ENCODE assay signal across 11 cellular contexts in genomic region chr1:24515581-24516241, GRCh38. TPM values are rescaled to one million over a fixed set of nuclear protein-coding genes. Genes with fewer than 3 reads are reported as not detected.
DNase-seq lines count a peak whose midpoint lies in the region; ATAC-seq and TF ChIP-seq lines count a peak whose summit lies in the region.
"Not testable (repeated sequence)": the region's sequence is repeated elsewhere in the genome, so short reads cannot be mapped to it uniquely, and the experiment has no call there.
"Had no signal": no experiment of that assay in that cellular context is flagged by ENCODE, and none has a peak within 500 bp of the region (broad histone marks: within the 10 kb centered on the region; RNA-seq: fewer than 3 reads in every experiment).

No MANE protein-coding gene starts in this region.

- in situ Hi-C loops in ACHN (cut with HindIII; ENCODE audit: low pct_ligation_motif_present, low pct_unique_long_range_greater_than_20kb, low sequenced_read_pairs); IMR-90 (cut with MboI; ENCODE audit: low sequenced_read_pairs); SK-MEL-5 (cut with HindIII; ENCODE audit: low pct_unique_long_range_greater_than_20kb, low sequenced_read_pairs): not testable (repeated sequence)

- POLR2A ChIA-PET in IMR-90 (lab: Charles Lee; ENCODE audit: unreplicated experiment) = not testable (repeated sequence)

- H3K56ac ChIP-seq in IMR-90 (ENCODE audit: extremely low read depth, insufficient read depth, low read length) = not testable (repeated sequence)

- not testable (repeated sequence) for H4K91ac ChIP-seq in IMR-90 (ENCODE audit: insufficient read depth, low read depth, low read length)

- H3K9me3 Mint-ChIP-seq in activated T-helper 17 cell treated with anti-CD3 and anti-CD28 coated beads, Interleukin-2, amount 50 U/mL, for 72 hours; progenitor cell of endocrine pancreas (ENCODE audit: low read depth): not testable (repeated sequence)

- not testable (repeated sequence) for H2AK9ac ChIP-seq in IMR-90 (replicated peaks; ENCODE audit: low read depth, low read length, poor library complexity)

- not testable (repeated sequence) for H3K9me3 ChIP-seq in IMR-90 (ENCODE audit: control insufficient read depth, insufficient read depth, low read length)

- H2BK120ac ChIP-seq in IMR-90 (ENCODE audit: low read depth, low read length) = not testable (repeated sequence)

- H3K4me1 Mint-ChIP-seq in activated T-helper 17 cell treated with anti-CD3 and anti-CD28 coated beads, Interleukin-2, amount 50 U/mL, for 72 hours = peaks cover 30% of the 10 kb centered on the region
- H3K4me1 Mint-ChIP-seq in progenitor cell of endocrine pancreas (ENCODE audit: low read depth) = not testable (repeated sequence)

- H3K27me3 ChIP-seq in IMR-90 (ENCODE audit: control insufficient read depth, insufficient read depth, low read length) = not testable (repeated sequence)

- not testable (repeated sequence) for H3K79me1 ChIP-seq in IMR-90 (ENCODE audit: low read depth in 1 of 2, low read length in 2 of 2)

- TF ChIP-seq CTCF in IMR-90 (conservative IDR thresholded peaks at IDR 0.05; ENCODE audit: low read depth, low read length); progenitor cell of endocrine pancreas (IDR thresholded peaks at IDR 0.05; ENCODE audit: unreplicated experiment): not testable (repeated sequence)

- peak; percentile 61 for DNase-seq in ACHN
- DNase-seq in ELR (ENCODE audit: low read depth) = peak; percentile 83
- DNase-seq in IMR-90 = peak; percentile 47
- peak; percentile 53 for DNase-seq in SK-MEL-5 (ENCODE audit: low read depth, low spot score)
- DNase-seq in cerebellar cortex (ENCODE audit: low spot score) = peak; percentile 71
- DNase-seq in glomerular visceral epithelial cell (ENCODE audit: extremely low spot score) = peak; percentile 74
- DNase-seq in progenitor cell of endocrine pancreas (ENCODE audit: low spot score, unreplicated experiment) = not testable (repeated sequence)

- H3K9me1 ChIP-seq in IMR-90 (ENCODE audit: insufficient read depth, low read length) = not testable (repeated sequence)

- H3K9ac ChIP-seq in IMR-90 (ENCODE audit: low read depth, low read length) = not testable (repeated sequence)

- H3K4me1 ChIP-seq in IMR-90 (ENCODE audit: control insufficient read depth, insufficient read depth, low read length) = not testable (repeated sequence)

- BruUV-seq in IMR-90 (replicated peaks; lab: Mats Ljungman, UMichigan) = not testable (repeated sequence)

- CTCF ChIA-PET in IMR-90 (lab: Yijun Ruan, JAX) = interaction anchor here (1.1 to 1.2 kb wide), 2 partner anchors 10 to 14 kb away, joined by 3 to 5 read pairs; partner anchors contain the start of gene RCAN3

- H3K18ac ChIP-seq in IMR-90 (ENCODE audit: low read depth, low read length) = not testable (repeated sequence)

- H2AK5ac ChIP-seq in IMR-90 (ENCODE audit: low read depth, low read length) = not testable (repeated sequence)

- not testable (repeated sequence) for H4K20me1 ChIP-seq in IMR-90 (ENCODE audit: insufficient read depth, low read length)

- peak overlapping the region; percentile 21 for H3K4me3 Mint-ChIP-seq in activated T-helper 17 cell treated with anti-CD3 and anti-CD28 coated beads, Interleukin-2, amount 50 U/mL, for 72 hours
- not testable (repeated sequence) for H3K4me3 Mint-ChIP-seq in progenitor cell of endocrine pancreas (ENCODE audit: low read depth)

- not testable (repeated sequence) for H3K36me3 ChIP-seq in IMR-90 (ENCODE audit: control insufficient read depth, insufficient read depth, low read length)

- not testable (repeated sequence) for TF ChIP-seq POLR2A in IMR-90 (IDR thresholded peaks at IDR 0.05; ENCODE audit: low read depth, low read length)

- not testable (repeated sequence) for H2BK20ac ChIP-seq in IMR-90 (ENCODE audit: low read depth, low read length)

- not testable (repeated sequence) for H2BK5ac ChIP-seq in IMR-90 (ENCODE audit: low read depth, low read length, poor library complexity, severe bottlenecking)

- not testable (repeated sequence) for H2AFZ ChIP-seq in IMR-90 (replicated peaks; ENCODE audit: low read length, poor library complexity)

- not testable (repeated sequence) for H3K23ac ChIP-seq in IMR-90 (ENCODE audit: low read depth, low read length)

- not testable (repeated sequence) for H3K4ac ChIP-seq in IMR-90 (ENCODE audit: low read depth, low read length)

- H3K27ac Mint-ChIP-seq in activated T-helper 17 cell treated with anti-CD3 and anti-CD28 coated beads, Interleukin-2, amount 50 U/mL, for 72 hours = peak overlapping the region; percentile 45
- peak overlapping the region; percentile 2 for H3K27ac Mint-ChIP-seq in progenitor cell of endocrine pancreas

- 90% methylated on average over 7 of the region's 18 CpGs; no CpG with 5 or more reads in 1 of the 2 experiments for WGBS in IMR-90 (ENCODE audit: extremely low coverage in 2 of 2, insufficient read length in 1 of 2), 2 experiments

- ATAC-seq in IMR-90 (ENCODE audit: low read depth) = peak; percentile 59; the same call in 1 of the 2 replicates
- not testable (repeated sequence) for ATAC-seq in activated T-helper 17 cell treated with anti-CD3 and anti-CD28 coated beads, Interleukin-2, amount 50 U/mL, for 72 hours (replicated peaks)

- H4K8ac ChIP-seq in IMR-90 (ENCODE audit: low read depth in 2 of 2, low read length in 2 of 2) = not testable (repeated sequence)

- not testable (repeated sequence) for H3K27me3 Mint-ChIP-seq in activated T-helper 17 cell treated with anti-CD3 and anti-CD28 coated beads, Interleukin-2, amount 50 U/mL, for 72 hours; progenitor cell of endocrine pancreas

- peaks cover 90% of the 10 kb centered on the region for H3K36me3 Mint-ChIP-seq in activated T-helper 17 cell treated with anti-CD3 and anti-CD28 coated beads, Interleukin-2, amount 50 U/mL, for 72 hours (ENCODE audit: low read depth)
- not testable (repeated sequence) for H3K36me3 Mint-ChIP-seq in progenitor cell of endocrine pancreas (ENCODE audit: insufficient read depth)

- H3K14ac ChIP-seq in IMR-90 (replicated peaks; ENCODE audit: low read depth, low read length) = not testable (repeated sequence)

- dilution Hi-C loops in IMR-90 (cut with HindIII; ENCODE audit: low sequenced_read_pairs, unreplicated experiment) = not testable (repeated sequence)

- H4K5ac ChIP-seq in IMR-90 (ENCODE audit: low read depth, low read length) = not testable (repeated sequence)

- not testable (repeated sequence) for H3K4me2 ChIP-seq in IMR-90 (ENCODE audit: low read depth, low read length)

- TF ChIP-seq RAD21 in IMR-90 (IDR thresholded peaks at IDR 0.05; ENCODE audit: low read length) = not testable (repeated sequence)

- not testable (repeated sequence) for H3K27ac ChIP-seq in IMR-90 (ENCODE audit: insufficient read depth, low read length)

- not testable (repeated sequence) for H3K4me3 ChIP-seq in IMR-90 (ENCODE audit: insufficient read depth, low read depth, low read length)

- intact Hi-C loops in IMR-90 (cut with micrococcal nuclease) = not testable (repeated sequence)

- not testable (repeated sequence) for H2BK15ac ChIP-seq in IMR-90 (ENCODE audit: low read depth, low read length)

TF ChIP-seq in IMR-90, 13 proteins besides CTCF, POLR2A, EP300 and RAD21:
- 0 out of 2 replicates have a peak, but pooled peaks have one; percentile 9 for TF ChIP-seq FOS (IDR thresholded peaks at IDR 0.05; ENCODE audit: low read depth, low read length)

RNA-seq across cellular contexts. Expression of gene RCAN3, which starts 13.1 kb away (rescaled TPM):
- 5.9 and 8.6 TPM in 2 replicates for total RNA-seq in IMR-90 (2012; rRNA removed)
- polyA plus RNA-seq in IMR-90 (2012; rRNA removed) = 4.0 and 4.2 TPM in 2 replicates
- polyA plus RNA-seq in IMR-90 (2012; cell fraction: cytosol; rRNA removed) = 2.1 and 4.0 TPM in 2 replicates
- polyA plus RNA-seq in IMR-90 (2012; cell fraction: nucleus; rRNA removed; ENCODE audit: low replicate concordance) = 1.7 and 4.2 TPM in 2 replicates
- 9.2 and 10.3 TPM in 2 replicates for total RNA-seq in SK-MEL-5 (2014; rRNA removed; shearing (Covaris generic))
- polyA plus RNA-seq in SK-MEL-5 (2015; cell fraction: cytosol; rRNA removed) = 14.1 and 16.8 TPM in 2 replicates
- 6.1 and 12.8 TPM in 2 replicates for polyA plus RNA-seq in SK-MEL-5 (2015; cell fraction: nucleus; rRNA removed)
- 10 to 100 TPM; 38.6 to 54.6 TPM for total RNA-seq in activated T-helper 17 cell treated with anti-CD3 and anti-CD28 coated beads, Interleukin-2, amount 50 U/mL, for 72 hours
- 31.0 and 32.5 TPM in 2 replicates for total RNA-seq in progenitor cell of endocrine pancreas

RNA-seq across cellular contexts. Expression of gene NCMAP, which starts 40.2 kb away (rescaled TPM):
- total RNA-seq in IMR-90 (2012; rRNA removed) (not detected in 2 replicates), progenitor cell of endocrine pancreas (1.3 and 1.7 TPM in 2 replicates)
- polyA plus RNA-seq in IMR-90 (2012; rRNA removed) = not detected in 2 replicates
- not detected in 2 replicates for polyA plus RNA-seq in IMR-90 (2012; cell fraction: cytosol; rRNA removed)
- polyA plus RNA-seq in IMR-90 (2012; cell fraction: nucleus; rRNA removed; ENCODE audit: low replicate concordance) = not detected in 2 replicates
- total RNA-seq in SK-MEL-5 (2014; rRNA removed; shearing (Covaris generic)) = not detected in 2 replicates
- polyA plus RNA-seq in SK-MEL-5 (2015; cell fraction: cytosol; rRNA removed) = not detected in 2 replicates
- not detected in 2 replicates for polyA plus RNA-seq in SK-MEL-5 (2015; cell fraction: nucleus; rRNA removed)
- total RNA-seq in activated T-helper 17 cell treated with anti-CD3 and anti-CD28 coated beads, Interleukin-2, amount 50 U/mL, for 72 hours = not detected
- total RNA-seq: neural crest cell; T-helper 2 cell treated with Interferon-gamma antibody and Interleukin-4, amounts not matched to agents 100 ng/mL and 5 ng/mL, for 36 hours had no signal
- polyA plus RNA-seq: AG04450 had no signal
